In the genomic region with DNA sequence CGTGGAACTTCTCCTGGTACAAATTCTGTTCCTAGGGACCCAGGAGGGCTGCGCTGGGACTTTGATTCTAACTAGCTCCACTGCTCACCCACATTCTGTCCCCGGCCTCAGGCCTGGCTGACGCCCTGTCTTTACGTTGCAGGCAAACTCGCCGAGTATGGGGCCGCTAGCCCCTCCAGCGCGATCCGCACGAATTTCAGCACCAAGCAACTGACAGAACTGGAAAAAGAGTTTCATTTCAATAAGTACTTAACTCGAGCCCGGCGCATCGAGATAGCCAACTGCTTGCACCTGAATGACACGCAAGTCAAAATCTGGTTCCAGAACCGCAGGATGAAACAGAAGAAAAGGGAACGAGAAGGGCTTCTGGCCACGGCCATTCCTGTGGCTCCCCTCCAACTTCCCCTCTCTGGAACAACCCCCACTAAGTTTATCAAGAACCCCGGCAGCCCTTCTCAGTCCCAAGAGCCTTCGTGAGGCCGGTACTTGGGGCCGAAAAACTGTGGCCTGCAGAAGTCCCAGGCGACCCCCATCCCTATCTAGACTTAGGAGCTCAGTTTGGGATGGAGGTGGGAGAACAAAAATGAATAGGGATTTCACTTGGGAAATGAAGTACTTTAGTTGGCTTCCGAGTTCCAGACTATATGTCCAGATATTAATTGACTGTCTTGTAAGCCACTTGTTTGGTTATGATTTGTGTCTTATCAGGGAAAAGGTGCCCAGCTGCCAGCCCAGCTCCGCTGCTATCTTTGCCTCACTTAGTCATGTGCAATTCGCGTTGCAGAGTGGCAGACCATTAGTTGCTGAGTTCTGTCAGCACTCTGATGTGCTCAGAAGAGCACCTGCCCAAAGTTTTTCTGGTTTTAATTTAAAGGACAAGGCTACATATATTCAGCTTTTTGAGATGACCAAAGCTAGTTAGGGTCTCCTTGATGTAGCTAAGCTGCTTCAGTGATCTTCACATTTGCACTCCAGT, we compare ENCODE assay signal across 9 cellular contexts. TPM values are rescaled to one million over a fixed set of nuclear protein-coding genes. Genes with fewer than 3 reads are reported as not detected.
DNase-seq lines count a peak whose midpoint lies in the region; ATAC-seq, FAIRE-seq and TF ChIP-seq lines count a peak whose summit lies in the region.
"Had no signal": no experiment of that assay in that cellular context is flagged by ENCODE, and none has a peak within 500 bp of the region (broad histone marks: within the 10 kb centered on the region; RNA-seq: fewer than 3 reads in every experiment).

No MANE protein-coding gene starts in this region.

- H3K4me1 ChIP-seq in K562 (replicated peaks in 1 of 2; ENCODE audit: control insufficient read depth in 2 of 2, insufficient read depth in 2 of 2, low read length in 2 of 2) (peaks cover 0 to 13% of the 10 kb centered on the region in 2 experiments; a peak in 2 of 5 replicates), mesendoderm (ENCODE audit: control insufficient read depth, low read depth, low read length) (peaks cover 9% of the 10 kb centered on the region), tibial nerve (peaks cover 0 to 27% (median 11%) of the 10 kb centered on the region in 4 donors)

- DNase-seq in activated naive CD4-positive, alpha-beta T cell treated with anti-CD3 and anti-CD28 coated beads, Interleukin-2, amount 10 ng/mL, durations not matched to agents 7 days and 5 days, result no peak
- no peak for DNase-seq in activated naive CD4-positive, alpha-beta T cell treated with anti-CD3 and anti-CD28 coated beads, Interleukin-2, amount 50 U/mL, for 72 hours (ENCODE audit: low spot score in 2 of 2)
- DNase-seq in K562 (ENCODE audit: extremely low read depth in 1 of 4, low spot score in 3 of 4) (no peak), mesendoderm (no peak), tibial nerve (ENCODE audit: low spot score in 2 of 2) (no peak), SW 1271 (lab: John Stamatoyannopoulos, UW) (no peak), HT-29 (ENCODE audit: low spot score) (no peak), GM19239 (ENCODE audit: insufficient read length, low spot score) (no peak)

- H4K20me1 ChIP-seq in K562 (replicated peaks; ENCODE audit: control insufficient read depth, insufficient read depth, low read length), result no peaks in the 10 kb centered on the region

- H3K27ac ChIP-seq in K562 (ENCODE audit: extremely low read depth, low read depth, low read length), result no peak overlapping the region
- H3K27ac ChIP-seq in mesendoderm (ENCODE audit: low read depth, low read length), result no peak overlapping the region
- no peak overlapping the region for H3K27ac ChIP-seq in tibial nerve

- TF ChIP-seq CTCF in K562 (IDR thresholded peaks at IDR 0.05 in 2 of 3, conservative IDR thresholded peaks at IDR 0.05 in 1 of 3; ENCODE audit: insufficient read depth in 2 of 3, low read depth in 1 of 3, low read length in 3 of 3), result no peak
- TF ChIP-seq CTCF in tibial nerve (IDR thresholded peaks at IDR 0.05), result no peak

- TF ChIP-seq RAD21 in K562 (CRISPR knock-in tag; conservative IDR thresholded peaks at IDR 0.05 in 1 of 2, IDR thresholded peaks at IDR 0.05 in 1 of 2), result no peak

- no peaks in the 10 kb centered on the region for H3K79me1 ChIP-seq in mesendoderm (ENCODE audit: low read length)

- H2BK15ac ChIP-seq in mesendoderm (replicated peaks; ENCODE audit: low read depth), result no peak overlapping the region

- no peak overlapping the region for H3K56ac ChIP-seq in mesendoderm (ENCODE audit: low read length)

- no peak overlapping the region for H3K18ac ChIP-seq in mesendoderm (ENCODE audit: low read length)

- no peak overlapping the region for H2AK5ac ChIP-seq in mesendoderm (ENCODE audit: low read length)

- TF ChIP-seq EP300 in K562 (IDR thresholded peaks at IDR 0.05; ENCODE audit: low read length) (no peak), tibial nerve (IDR thresholded peaks at IDR 0.05) (no peak)

- peak; percentile 78 for FAIRE-seq in K562 (lab: Jason Lieb, UNC)
- no peak for FAIRE-seq in GM19239 (lab: Jason Lieb, UNC)

- no peaks in the 10 kb centered on the region for H3K9me1 ChIP-seq in K562 (ENCODE audit: control insufficient read depth, insufficient read depth, low read length)

- H2BK5ac ChIP-seq in mesendoderm (ENCODE audit: low read length), result no peak overlapping the region

- H3K36me3 Mint-ChIP-seq in activated naive CD4-positive, alpha-beta T cell treated with anti-CD3 and anti-CD28 coated beads, Interleukin-2, amount 10 ng/mL, durations not matched to agents 7 days and 5 days, result peaks cover 4% of the 10 kb centered on the region
- peaks cover 18% of the 10 kb centered on the region in 2 donors for H3K36me3 Mint-ChIP-seq in activated naive CD4-positive, alpha-beta T cell treated with anti-CD3 and anti-CD28 coated beads, Interleukin-2, amount 50 U/mL, for 72 hours

- H3K4me2 ChIP-seq in K562 (ENCODE audit: insufficient read depth, low read length) (no peak overlapping the region), mesendoderm (ENCODE audit: low read length) (peak overlapping the region; percentile 37)

- H3K4me3 ChIP-seq in K562, result no peak overlapping the region
- H3K4me3 ChIP-seq in mesendoderm (ENCODE audit: low read length), result no peak overlapping the region
- H3K4me3 ChIP-seq in tibial nerve, result peak overlapping the region; percentile 5 to 69 (median 44)

- H3K9me3 Mint-ChIP-seq in activated naive CD4-positive, alpha-beta T cell treated with anti-CD3 and anti-CD28 coated beads, Interleukin-2, amount 10 ng/mL, durations not matched to agents 7 days and 5 days, result no peaks in the 10 kb centered on the region
- H3K9me3 Mint-ChIP-seq in activated naive CD4-positive, alpha-beta T cell treated with anti-CD3 and anti-CD28 coated beads, Interleukin-2, amount 50 U/mL, for 72 hours, result no peaks in the 10 kb centered on the region

- TF ChIP-seq POLR2A in K562 (conservative IDR thresholded peaks at IDR 0.05) (no peak), tibial nerve (IDR thresholded peaks at IDR 0.05) (no peak)

- no peak overlapping the region for H4K5ac ChIP-seq in mesendoderm (ENCODE audit: low read length)

- no peak overlapping the region for H2BK120ac ChIP-seq in mesendoderm (ENCODE audit: low read depth, low read length)

- no peak overlapping the region for H3K4ac ChIP-seq in mesendoderm (ENCODE audit: low read depth, low read length)

- in situ Hi-C loops in K562 (cut with MboI), result no loop called here

- H3K4me1 Mint-ChIP-seq in activated naive CD4-positive, alpha-beta T cell treated with anti-CD3 and anti-CD28 coated beads, Interleukin-2, amount 10 ng/mL, durations not matched to agents 7 days and 5 days, result peaks cover 23% of the 10 kb centered on the region

- BruUV-seq in K562 (replicated peaks; lab: Mats Ljungman, UMichigan), result no TSS peak

- peak overlapping the region; percentile 60 for H3K27ac Mint-ChIP-seq in activated naive CD4-positive, alpha-beta T cell treated with anti-CD3 and anti-CD28 coated beads, Interleukin-2, amount 10 ng/mL, durations not matched to agents 7 days and 5 days
- H3K27ac Mint-ChIP-seq in activated naive CD4-positive, alpha-beta T cell treated with anti-CD3 and anti-CD28 coated beads, Interleukin-2, amount 50 U/mL, for 72 hours, result no peak overlapping the region

- H3K4me3 Mint-ChIP-seq in activated naive CD4-positive, alpha-beta T cell treated with anti-CD3 and anti-CD28 coated beads, Interleukin-2, amount 10 ng/mL, durations not matched to agents 7 days and 5 days, result peak overlapping the region; percentile 28

- no peaks in the 10 kb centered on the region for H3K79me2 ChIP-seq in K562 (ENCODE audit: control insufficient read depth, insufficient read depth, low read length)
- no peaks in the 10 kb centered on the region for H3K79me2 ChIP-seq in mesendoderm (ENCODE audit: control insufficient read depth, insufficient read depth, low read length)

- POLR2A ChIA-PET in K562 (lab: Yijun Ruan, JAX), result interaction anchor here (1.4 kb wide), 1 partner anchor 10 kb away, joined by 3 read pairs; no protein-coding TSS in a partner anchor

- H3K27me3 ChIP-seq in K562 (ENCODE audit: control insufficient read depth in 2 of 2, insufficient read depth in 2 of 2, low read length in 2 of 2) (peaks cover 36 to 57% of the 10 kb centered on the region in 2 experiments), mesendoderm (ENCODE audit: insufficient read depth, low read length, poor library complexity) (peaks cover 28% of the 10 kb centered on the region), tibial nerve (peaks cover 0 to 93% of the 10 kb centered on the region in 2 donors)

- no peak for ATAC-seq in activated naive CD4-positive, alpha-beta T cell treated with anti-CD3 and anti-CD28 coated beads, Interleukin-2, amount 50 U/mL, for 72 hours
- no peak for ATAC-seq in K562

- intact Hi-C loops in K562 (cut with micrococcal nuclease), result no loop called here

- CTCF ChIA-PET in activated naive CD4-positive, alpha-beta T cell treated with anti-CD3 and anti-CD28 coated beads, Interleukin-2, amount 10 ng/mL, durations not matched to agents 7 days and 5 days (lab: Charles Lee), result no interaction called here
- CTCF ChIA-PET in K562 (lab: Yijun Ruan, JAX; ENCODE audit: low intra/inter-chr PET ratio), result no interaction called here

- peaks cover 89% of the 10 kb centered on the region for H3K27me3 Mint-ChIP-seq in activated naive CD4-positive, alpha-beta T cell treated with anti-CD3 and anti-CD28 coated beads, Interleukin-2, amount 10 ng/mL, durations not matched to agents 7 days and 5 days

- H3K36me3 ChIP-seq in K562 (ENCODE audit: control insufficient read depth, insufficient read depth, low read length), result no peaks in the 10 kb centered on the region
- H3K36me3 ChIP-seq in mesendoderm (ENCODE audit: control insufficient read depth, insufficient read depth, low read length), result no peaks in the 10 kb centered on the region
- no peaks in the 10 kb centered on the region for H3K36me3 ChIP-seq in tibial nerve

- H3K9me3 ChIP-seq in K562 (replicated peaks; ENCODE audit: control insufficient read depth, insufficient read depth, low read depth, low read length) (no peaks in the 10 kb centered on the region), tibial nerve (no peaks in the 10 kb centered on the region)

- H2AFZ ChIP-seq in K562 (ENCODE audit: low read depth, low read length), result no peak overlapping the region

- 5% methylated on average over 29 of the region's 29 CpGs for WGBS in K562 (ENCODE audit: insufficient coverage, low coverage, missing lambda C conversion rate)
- WGBS in mesendoderm (ENCODE audit: extremely low coverage, insufficient coverage, low lambda C conversion rate), result no CpG with 5 or more reads among the region's 29 CpGs
- 30 to 32% methylated on average over 29 of the region's 29 CpGs for WGBS in tibial nerve, 2 donors

- H3K9ac ChIP-seq in K562 (ENCODE audit: insufficient read depth in 1 of 2, low read depth in 2 of 2, low read length in 2 of 2) (no peak overlapping the region), mesendoderm (ENCODE audit: low read length) (no peak overlapping the region)

- no peak overlapping the region for H4K8ac ChIP-seq in mesendoderm (ENCODE audit: low read depth, low read length)

- H3K23ac ChIP-seq in mesendoderm (ENCODE audit: low read length), result peak overlapping the region; percentile 18

RNA-seq across cellular contexts. Expression of gene HOXD1, which starts 1.5 kb away (rescaled TPM):
- total RNA-seq in activated naive CD4-positive, alpha-beta T cell treated with anti-CD3 and anti-CD28 coated beads, Interleukin-2, amount 50 U/mL, for 72 hours, result not detected
- not detected in 2 replicates for total RNA-seq in K562 (2011; cell fraction: chromatin; rRNA removed; ENCODE audit: low replicate concordance)
- not detected in 2 replicates for total RNA-seq in K562 (2011; cell fraction: nucleolus; rRNA removed)
- total RNA-seq in K562 (2011; cell fraction: nucleoplasm; rRNA removed), result not detected in 2 replicates
- not detected in 2 replicates for total RNA-seq in K562 (2014; rRNA removed)
- not detected in 2 replicates for total RNA-seq in K562 (2014; rRNA removed; fragmentation: Illumina TruSeq; extraction: Trizol)
- not detected in 2 replicates for total RNA-seq in K562 (2015; rRNA removed; fragmentation: Illumina TruSeq; extraction: Trizol)
- total RNA-seq in K562 (2021), result not detected in 2 replicates
- not detected in 2 replicates for polyA plus RNA-seq in K562 (2011; rRNA removed)
- 0.03 TPM in 1 of 2 replicates, not detected in the other for polyA plus RNA-seq in K562 (2011; cell fraction: cytosol; rRNA removed)
- not detected in 2 replicates for polyA plus RNA-seq in K562 (2011; cell fraction: nucleus; rRNA removed)
- not detected in 2 replicates for polyA plus RNA-seq in K562 (2012)
- not detected in 2 replicates for polyA plus RNA-seq in K562 (2014; fragmentation: Illumina TruSeq; extraction: Trizol)
- not detected for polyA plus RNA-seq in K562 (2014; fragmentation: Nextera tagmentation; extraction: Ambion mirVana)
- not detected in 2 replicates for polyA plus RNA-seq in K562 (2014; rRNA removed)
- polyA minus RNA-seq in K562 (2011; rRNA and poly(A)+ RNA removed), result not detected in 2 replicates
- not detected in 2 replicates for polyA minus RNA-seq in K562 (2011; cell fraction: cytosol; rRNA and poly(A)+ RNA removed)
- polyA minus RNA-seq in K562 (2011; cell fraction: nucleus; rRNA and poly(A)+ RNA removed), result not detected in 2 replicates
- 0.27 TPM for polyA plus RNA-seq in mesendoderm (2013, experiment 1 of 2)
- polyA plus RNA-seq in mesendoderm (2013, experiment 2 of 2), result 0.29 TPM
- 1 to 10 TPM in 1 of 4 donors, under 1 TPM in 2, not detected in 1; 0.44 to 1.8 (median 0.63) TPM for total RNA-seq in tibial nerve
- total RNA-seq in HT-29 (2014; rRNA removed; shearing (Covaris generic)), result not detected in 2 replicates
- polyA plus RNA-seq: BJ had no signal

RNA-seq across cellular contexts. Expression of gene HOXD3, which starts 32.8 kb away (rescaled TPM):
- not detected for total RNA-seq in activated naive CD4-positive, alpha-beta T cell treated with anti-CD3 and anti-CD28 coated beads, Interleukin-2, amount 50 U/mL, for 72 hours
- total RNA-seq in K562 (2011; cell fraction: chromatin; rRNA removed; ENCODE audit: low replicate concordance), result not detected in 2 replicates
- total RNA-seq in K562 (2011; cell fraction: nucleolus; rRNA removed), result not detected in 2 replicates
- not detected in 2 replicates for total RNA-seq in K562 (2011; cell fraction: nucleoplasm; rRNA removed)
- total RNA-seq in K562 (2014; rRNA removed) (not detected in 2 replicates), K562 (2014; rRNA removed; fragmentation: Illumina TruSeq; extraction: Trizol) (not detected in 2 replicates), K562 (2015; rRNA removed; fragmentation: Illumina TruSeq; extraction: Trizol) (not detected in 2 replicates), K562 (2021) (not detected in 2 replicates), tibial nerve (10 to 100 TPM; 10.5 to 11.7 (median 11.0) TPM)
- polyA plus RNA-seq in K562 (2011; rRNA removed) (not detected in 2 replicates), K562 (2014; fragmentation: Illumina TruSeq; extraction: Trizol) (not detected in 2 replicates), K562 (2014; fragmentation: Nextera tagmentation; extraction: Ambion mirVana) (not detected), K562 (2014; rRNA removed) (not detected in 2 replicates)
- not detected in 2 replicates for polyA plus RNA-seq in K562 (2011; cell fraction: cytosol; rRNA removed)
- not detected in 2 replicates for polyA plus RNA-seq in K562 (2011; cell fraction: nucleus; rRNA removed)
- not detected in 2 replicates for polyA plus RNA-seq in K562 (2012)
- polyA minus RNA-seq in K562 (2011; rRNA and poly(A)+ RNA removed), result not detected in 2 replicates
- not detected in 2 replicates for polyA minus RNA-seq in K562 (2011; cell fraction: cytosol; rRNA and poly(A)+ RNA removed)
- not detected in 2 replicates for polyA minus RNA-seq in K562 (2011; cell fraction: nucleus; rRNA and poly(A)+ RNA removed)
- not detected for polyA plus RNA-seq in mesendoderm (2013, experiment 1 of 2)
- not detected for polyA plus RNA-seq in mesendoderm (2013, experiment 2 of 2)
- not detected in 2 replicates for total RNA-seq in HT-29 (2014; rRNA removed; shearing (Covaris generic))
- polyA plus RNA-seq: BJ had no signal

RNA-seq across cellular contexts. Expression of gene HOXD4, which starts 38.6 kb away (rescaled TPM):
- total RNA-seq in activated naive CD4-positive, alpha-beta T cell treated with anti-CD3 and anti-CD28 coated beads, Interleukin-2, amount 50 U/mL, for 72 hours, result not detected
- not detected in 2 replicates for total RNA-seq in K562 (2011; cell fraction: chromatin; rRNA removed; ENCODE audit: low replicate concordance)
- not detected in 2 replicates for total RNA-seq in K562 (2011; cell fraction: nucleolus; rRNA removed)
- total RNA-seq in K562 (2011; cell fraction: nucleoplasm; rRNA removed), result not detected in 2 replicates
- total RNA-seq in K562 (2014; rRNA removed) (not detected in 2 replicates), K562 (2014; rRNA removed; fragmentation: Illumina TruSeq; extraction: Trizol) (not detected in 2 replicates), K562 (2015; rRNA removed; fragmentation: Illumina TruSeq; extraction: Trizol) (not detected in 2 replicates), K562 (2021) (not detected in 2 replicates), tibial nerve (10 to 100 TPM in 3 of 4 donors, 1 to 10 TPM in 1; 3.8 to 17.1 (median 16.6) TPM)
- polyA plus RNA-seq in K562 (2011; rRNA removed) (not detected in 2 replicates), K562 (2014; fragmentation: Illumina TruSeq; extraction: Trizol) (not detected in 2 replicates), K562 (2014; fragmentation: Nextera tagmentation; extraction: Ambion mirVana) (not detected), K562 (2014; rRNA removed) (not detected in 2 replicates)
- polyA plus RNA-seq in K562 (2011; cell fraction: cytosol; rRNA removed), result 0.04 TPM in 1 of 2 replicates, not detected in the other
- not detected in 2 replicates for polyA plus RNA-seq in K562 (2011; cell fraction: nucleus; rRNA removed)
- polyA plus RNA-seq in K562 (2012), result 0.11 TPM in 1 of 2 replicates, not detected in the other
- polyA minus RNA-seq in K562 (2011; rRNA and poly(A)+ RNA removed), result not detected in 2 replicates
- not detected in 2 replicates for polyA minus RNA-seq in K562 (2011; cell fraction: cytosol; rRNA and poly(A)+ RNA removed)
- polyA minus RNA-seq in K562 (2011; cell fraction: nucleus; rRNA and poly(A)+ RNA removed), result not detected in 2 replicates
- polyA plus RNA-seq in mesendoderm (2013, experiment 1 of 2), result not detected
- polyA plus RNA-seq in mesendoderm (2013, experiment 2 of 2), result not detected
- total RNA-seq in HT-29 (2014; rRNA removed; shearing (Covaris generic)), result not detected in 2 replicates

Comparison
In these comparisons a context has a peak if more than half of its experiments do, and no peak if none do; other contexts are left out.
1. H3K4me3 ChIP-seq: peak in tibial nerve (4 of 4); none in K562 (single experiment) and mesendoderm (single experiment).
2. RNA of gene HOXD3, which starts 32.8 kb away (total RNA-seq): 10.5 to 11.7 TPM in tibial nerve; not detected in activated naive CD4-positive, alpha-beta T cell treated with anti-CD3 and anti-CD28 coated beads, Interleukin-2, amount 50 U/mL, for 72 hours, not detected in K562 and not detected in HT-29; every median in the first group is over 10 times any median in the second.